In the genomic region with DNA sequence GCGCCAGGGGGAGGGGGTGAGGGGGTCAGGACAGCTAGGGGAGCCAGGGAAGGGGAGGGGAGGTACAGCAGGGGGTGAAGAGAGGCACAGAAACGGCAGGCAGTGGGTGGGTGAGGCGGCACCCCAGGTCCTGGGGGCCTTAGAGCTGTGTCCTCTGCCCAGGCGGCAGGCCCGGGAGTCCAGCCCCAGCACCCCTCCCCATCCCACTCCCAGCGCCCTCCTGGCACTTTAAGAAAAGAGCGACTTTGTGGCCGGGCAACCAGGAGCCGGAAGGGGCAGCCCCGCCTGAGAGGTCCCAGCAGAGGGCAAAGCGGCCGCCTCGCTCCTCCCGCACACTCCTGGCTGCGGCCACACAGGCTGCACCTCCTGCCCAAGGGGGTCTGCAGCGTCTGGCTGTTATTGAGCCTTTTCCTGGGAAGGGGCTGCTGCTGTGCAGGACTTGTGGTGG, we compare ENCODE assay signal across 7 cellular contexts. TPM values are rescaled to one million over a fixed set of nuclear protein-coding genes. Genes with fewer than 3 reads are reported as not detected.
DNase-seq lines count a peak whose midpoint lies in the region; ATAC-seq and TF ChIP-seq lines count a peak whose summit lies in the region.

No MANE protein-coding gene starts in this region.

- TF ChIP-seq POLR2A in upper lobe of left lung (IDR thresholded peaks at IDR 0.05), result no peak

- TF ChIP-seq CTCF in lower lobe of right lung (IDR thresholded peaks at IDR 0.05), result no peak
- no peak for TF ChIP-seq CTCF in upper lobe of left lung (IDR thresholded peaks at IDR 0.05)

- H3K4me1 ChIP-seq in lower lobe of right lung, result peaks cover 60% of the 10 kb centered on the region
- H3K4me1 ChIP-seq in upper lobe of left lung, result peaks cover 47 to 92% (median 62%) of the 10 kb centered on the region in 4 donors

- H3K36me3 Mint-ChIP-seq in activated CD8-positive, alpha-beta T cell treated with anti-CD3 and anti-CD28 coated beads, Interleukin-2, amount 10 ng/mL, durations not matched to agents 7 days and 5 days (ENCODE audit: low read depth), result no peaks in the 10 kb centered on the region

- POLR2A ChIA-PET in activated CD8-positive, alpha-beta T cell treated with anti-CD3 and anti-CD28 coated beads, Interleukin-2, amount 10 ng/mL, durations not matched to agents 7 days and 5 days (lab: Charles Lee), result interaction anchor here (1.9 kb wide), 1 partner anchor 54 kb away, joined by 4 read pairs; no protein-coding TSS in a partner anchor

- H3K4me1 Mint-ChIP-seq in activated CD8-positive, alpha-beta T cell treated with anti-CD3 and anti-CD28 coated beads, Interleukin-2, amount 10 ng/mL, durations not matched to agents 7 days and 5 days (ENCODE audit: low read depth), result peaks cover 7% of the 10 kb centered on the region

- H3K9me3 Mint-ChIP-seq in activated CD8-positive, alpha-beta T cell treated with anti-CD3 and anti-CD28 coated beads, Interleukin-2, amount 10 ng/mL, durations not matched to agents 7 days and 5 days (ENCODE audit: insufficient read depth), result no peaks in the 10 kb centered on the region

- DNase-seq in LHCN-M2 (ENCODE audit: low read depth), result peak; percentile 43
- DNase-seq in cerebellum (ENCODE audit: low spot score), result peak; percentile 48
- no peak for DNase-seq in lower lobe of right lung
- DNase-seq in upper lobe of left lung, result peak; percentile 61 to 82
- no peak for DNase-seq in activated CD8-positive, alpha-beta T cell treated with anti-CD3 and anti-CD28 coated beads, Interleukin-2, amount 10 ng/mL, durations not matched to agents 7 days and 5 days
- DNase-seq in NCI-H1930 (lab: John Stamatoyannopoulos, UW), result no peak

- ATAC-seq in lower lobe of right lung (peak; percentile 63 to 68), upper lobe of left lung (ENCODE audit: low FRiP score in 2 of 2) (peak; percentile 35 to 47), HG03095 (IDR thresholded peaks at IDR 0.05; ENCODE audit: unreplicated experiment) (no peak)
- ATAC-seq in activated CD8-positive, alpha-beta T cell treated with anti-CD3 and anti-CD28 coated beads, Interleukin-2, amount 10 ng/mL, durations not matched to agents 7 days and 5 days, result no peak

- H3K4me3 ChIP-seq in lower lobe of right lung (peak overlapping the region; percentile 57), upper lobe of left lung (peak overlapping the region in 3 of 4 donors; percentile 50 to 61 (median 57))

- intact Hi-C loops in lower lobe of right lung (cut with DNase I), result no loop called here

- no peak for TF ChIP-seq EP300 in upper lobe of left lung (IDR thresholded peaks at IDR 0.05)

- H3K36me3 ChIP-seq in lower lobe of right lung (peaks cover 25% of the 10 kb centered on the region), upper lobe of left lung (peaks cover 4 to 29% (median 23%) of the 10 kb centered on the region in 4 donors)

- 6 to 11% methylated on average over 5 to 8 of the region's 16 CpGs for WGBS in upper lobe of left lung, 2 donors

- no peaks in the 10 kb centered on the region for H3K27me3 ChIP-seq in lower lobe of right lung (ENCODE audit: low read depth)
- H3K27me3 ChIP-seq in upper lobe of left lung, result no peaks in the 10 kb centered on the region

- peaks cover 14% of the 10 kb centered on the region for H3K27me3 Mint-ChIP-seq in activated CD8-positive, alpha-beta T cell treated with anti-CD3 and anti-CD28 coated beads, Interleukin-2, amount 10 ng/mL, durations not matched to agents 7 days and 5 days (ENCODE audit: low read depth)

- no peaks in the 10 kb centered on the region for H3K9me3 ChIP-seq in lower lobe of right lung
- no peaks in the 10 kb centered on the region for H3K9me3 ChIP-seq in upper lobe of left lung

- H3K4me3 Mint-ChIP-seq in activated CD8-positive, alpha-beta T cell treated with anti-CD3 and anti-CD28 coated beads, Interleukin-2, amount 10 ng/mL, durations not matched to agents 7 days and 5 days, result no peak overlapping the region

- no peak overlapping the region for H3K27ac Mint-ChIP-seq in activated CD8-positive, alpha-beta T cell treated with anti-CD3 and anti-CD28 coated beads, Interleukin-2, amount 10 ng/mL, durations not matched to agents 7 days and 5 days

- CTCF ChIA-PET in activated CD8-positive, alpha-beta T cell treated with anti-CD3 and anti-CD28 coated beads, Interleukin-2, amount 10 ng/mL, durations not matched to agents 7 days and 5 days (lab: Charles Lee), result no interaction called here

- H3K27ac ChIP-seq in lower lobe of right lung (peak overlapping the region; percentile 58), upper lobe of left lung (peak overlapping the region; percentile 57 to 88 (median 71))

RNA-seq across cellular contexts. Expression of a gene that starts 42.6 kb away (rescaled TPM):
- total RNA-seq in LHCN-M2 (2014; rRNA removed), result 29.0 and 34.4 TPM in 2 replicates
- polyA plus RNA-seq in LHCN-M2 (2012), result 12.0 TPM
- 6.8 TPM for total RNA-seq in cerebellum
- total RNA-seq in lower lobe of right lung, result 27.0 TPM
- total RNA-seq in upper lobe of left lung, result 10 to 100 TPM; 16.8 to 38.4 (median 31.3) TPM
- total RNA-seq in activated CD8-positive, alpha-beta T cell treated with anti-CD3 and anti-CD28 coated beads, Interleukin-2, amount 10 ng/mL, durations not matched to agents 7 days and 5 days, result 1 to 10 TPM; 5.6 to 6.4 TPM

Comparison
In these comparisons a context has a peak if more than half of its experiments do, and no peak if none do; other contexts are left out.
1. DNase-seq: peak in LHCN-M2 (single experiment), cerebellum (single experiment) and upper lobe of left lung (2 of 2); none in lower lobe of right lung (single experiment), activated CD8-positive, alpha-beta T cell treated with anti-CD3 and anti-CD28 coated beads, Interleukin-2, amount 10 ng/mL, durations not matched to agents 7 days and 5 days (single experiment) and NCI-H1930 (0 of 2).
2. ATAC-seq: peak in lower lobe of right lung (2 of 2) and upper lobe of left lung (2 of 2); none in activated CD8-positive, alpha-beta T cell treated with anti-CD3 and anti-CD28 coated beads, Interleukin-2, amount 10 ng/mL, durations not matched to agents 7 days and 5 days (single experiment) and HG03095 (single experiment).